1 cellular context compared by ENCODE assay signal in genomic region chr19:18587561-18587960, GRCh38.
TF ChIP-seq lines count a peak whose summit lies in the region.

No MANE protein-coding gene starts in this region.

TF ChIP-seq in GM12878, 131 proteins besides CTCF, POLR2A, EP300 and RAD21:
- TF ChIP-seq MLLT1 (IDR thresholded peaks at IDR 0.05): peak; percentile 68; the same call in 1 of the 2 replicates
- TF ChIP-seq SMAD5 (IDR thresholded peaks at IDR 0.05; ENCODE audit: low read depth): no peak
TF ChIP-seq in GM12878: peak in this region for 1.
